In the genomic region with DNA sequence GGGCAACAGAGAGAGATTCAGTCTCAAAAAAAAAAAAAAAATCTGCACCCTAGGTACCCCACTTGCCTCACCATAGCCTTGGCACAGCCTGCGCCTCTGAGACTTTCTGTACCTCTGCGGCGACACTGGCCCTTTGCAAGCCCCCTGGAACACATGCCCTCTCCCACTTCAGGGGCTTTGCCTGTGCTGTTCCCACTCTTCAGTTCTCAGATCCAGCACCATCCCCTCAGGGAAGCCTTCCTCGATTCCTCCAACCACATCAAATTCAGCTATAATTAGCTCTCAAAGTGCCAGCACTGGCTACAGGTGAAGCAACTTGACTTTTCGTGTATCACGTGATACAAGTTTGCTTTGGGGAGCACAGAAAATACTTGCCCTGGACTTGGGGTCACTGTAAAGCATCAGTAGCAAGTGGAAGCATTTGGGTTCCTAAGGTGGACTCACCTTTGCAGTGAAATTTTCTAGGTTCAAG, we compare ENCODE assay signal across 8 cellular contexts. TPM values are rescaled to one million over a fixed set of nuclear protein-coding genes. Genes with fewer than 3 reads are reported as not detected.
DNase-seq lines count a peak whose midpoint lies in the region; ATAC-seq and TF ChIP-seq lines count a peak whose summit lies in the region.

No MANE protein-coding gene starts in this region.

- no peaks in the 10 kb centered on the region for H3K27me3 Mint-ChIP-seq in T-helper 17 cell

- 10 to 81% methylated on average over 2 to 4 of the region's 6 CpGs for WGBS in gastroesophageal sphincter (ENCODE audit: low coverage in 1 of 2), 2 donors

- H3K9me3 ChIP-seq in T-helper 17 cell (ENCODE audit: control insufficient read depth, low read length, poor library complexity, severe bottlenecking): no peaks in the 10 kb centered on the region
- H3K9me3 ChIP-seq in gastroesophageal sphincter: no peaks in the 10 kb centered on the region

- ATAC-seq in T-helper 17 cell (no peak), gastroesophageal sphincter (no peak), HG03432 (IDR thresholded peaks at IDR 0.05; ENCODE audit: unreplicated experiment) (no peak), GM21619 (IDR thresholded peaks at IDR 0.05; ENCODE audit: unreplicated experiment) (no peak)

- peak overlapping the region; percentile 88 for H3K27ac Mint-ChIP-seq in T-helper 17 cell

- TF ChIP-seq CTCF in gastroesophageal sphincter (IDR thresholded peaks at IDR 0.05): no peak
- TF ChIP-seq CTCF in GM13976 (IDR thresholded peaks at IDR 0.05; ENCODE audit: borderline replicate concordance, control extremely low read depth, extremely low read depth, insufficient read depth, missing control alignments): no peak

- no peak for TF ChIP-seq EP300 in gastroesophageal sphincter (IDR thresholded peaks at IDR 0.05)

- in situ Hi-C loops in GM13976 (cut with MboI; ENCODE audit: low sequenced_read_pairs, unreplicated experiment): no loop called here

- H3K4me3 ChIP-seq in H7 (ENCODE audit: insufficient read depth, low read depth, low read length) (peak overlapping the region; percentile 56), gastroesophageal sphincter (peak overlapping the region; percentile 51 to 58), skeletal muscle cell (ENCODE audit: low read depth, low read length) (peak overlapping the region; percentile 55)

- no peaks in the 10 kb centered on the region for H3K36me3 ChIP-seq in H7 (replicated peaks; ENCODE audit: control insufficient read depth, insufficient read depth, low read length)
- no peaks in the 10 kb centered on the region for H3K36me3 ChIP-seq in gastroesophageal sphincter

- no peak for DNase-seq in H7
- no peak for DNase-seq in T-helper 17 cell
- DNase-seq in skeletal muscle cell (ENCODE audit: low read depth): no peak
- no peak for DNase-seq in stimulated activated CD4-positive, alpha-beta T cell treated with anti-CD3 and anti-CD28 coated beads, Interleukin-12 subunit alpha, Interleukin-12 subunit beta, amount 100 ng/mL, for 4 hours
- DNase-seq in GM13976 (ENCODE audit: low spot score): no peak

- H3K4me1 ChIP-seq in gastroesophageal sphincter: peaks cover 3 to 55% (median 40%) of the 10 kb centered on the region in 3 donors

- H3K27ac ChIP-seq in gastroesophageal sphincter: peak overlapping the region; percentile 68 to 98 (median 92)

- peaks cover 7% of the 10 kb centered on the region for H3K36me3 Mint-ChIP-seq in T-helper 17 cell (ENCODE audit: low read depth)

- H3K27me3 ChIP-seq in H7 (ENCODE audit: control insufficient read depth, insufficient read depth, low read length): no peaks in the 10 kb centered on the region
- no peaks in the 10 kb centered on the region for H3K27me3 ChIP-seq in gastroesophageal sphincter

- no peak for TF ChIP-seq POLR2A in gastroesophageal sphincter (IDR thresholded peaks at IDR 0.05)

- peaks cover 50% of the 10 kb centered on the region for H3K4me1 Mint-ChIP-seq in T-helper 17 cell

- H3K4me3 Mint-ChIP-seq in T-helper 17 cell: peak overlapping the region; percentile 88

RNA-seq across cellular contexts. Expression of gene UBE2V1, which starts 2.1 kb away (rescaled TPM):
- total RNA-seq in H7 (2014; rRNA removed; shearing (Covaris generic)): 65.1 and 72.9 TPM in 2 replicates
- total RNA-seq in T-helper 17 cell: 100 to 1,000 TPM; 124 to 151 TPM
- total RNA-seq in gastroesophageal sphincter: 100 to 1,000 TPM in 2 of 4 donors, 10 to 100 TPM in 2; 69.3 to 110 (median 87.9) TPM

RNA-seq across cellular contexts. Expression of gene PEDS1, which starts 38.4 kb away (rescaled TPM):
- total RNA-seq in H7 (2014; rRNA removed; shearing (Covaris generic)): 45.3 and 47.7 TPM in 2 replicates
- total RNA-seq in T-helper 17 cell: 10 to 100 TPM; 14.3 to 22.6 TPM
- 10 to 100 TPM; 24.1 to 46.3 (median 31.8) TPM for total RNA-seq in gastroesophageal sphincter
